Comparison of ENCODE assay signal across 8 cellular contexts in the genomic region with DNA sequence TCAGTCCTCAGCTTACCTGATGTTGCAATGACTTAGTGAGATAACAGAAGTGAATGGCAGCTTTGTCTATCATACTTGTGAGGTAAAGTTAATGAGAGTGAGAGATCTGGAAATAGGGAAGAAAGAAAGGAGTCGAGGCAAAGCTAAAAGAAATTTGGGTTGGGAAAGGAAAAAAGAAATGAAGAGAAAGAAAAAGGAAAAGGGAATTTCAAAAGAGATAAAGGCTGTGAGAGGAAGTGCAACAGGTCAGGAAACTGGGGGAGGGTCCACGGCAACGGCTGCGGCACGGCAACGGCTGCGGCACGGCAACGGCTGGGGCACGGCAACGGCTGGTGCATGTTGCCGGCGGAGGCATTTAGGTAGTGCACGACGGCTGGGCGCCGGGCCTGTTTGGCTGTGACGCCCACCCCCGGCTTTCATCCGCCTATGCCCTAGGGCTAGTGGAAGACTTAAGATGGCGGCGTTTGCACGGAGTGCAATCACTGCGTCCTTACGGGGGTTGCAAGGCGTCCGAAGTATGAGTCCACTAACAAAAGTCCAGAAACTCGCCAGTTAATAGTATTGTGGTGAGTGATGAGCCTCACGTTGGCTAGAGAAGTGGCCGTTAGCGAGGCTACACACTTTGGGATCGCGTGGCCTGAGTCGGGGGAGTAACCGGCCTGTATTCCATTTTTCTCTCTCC.
A peak's percentile ranks its signal among the peaks of the same experiment; 100 is the strongest.
DNase-seq lines count a peak whose midpoint lies in the region; ATAC-seq, FAIRE-seq and TF ChIP-seq lines count a peak whose summit lies in the region.

No MANE protein-coding gene starts in this region.

- peak overlapping the region; percentile 87 to 98 (median 96) for H3K27ac Mint-ChIP-seq in immature natural killer cell

- peaks cover 3 to 8% (median 5%) of the 10 kb centered on the region in 3 donors for H3K27me3 Mint-ChIP-seq in immature natural killer cell (ENCODE audit: low read depth in 3 of 3)

- H3K9me3 Mint-ChIP-seq in immature natural killer cell = no peaks in the 10 kb centered on the region

- peak overlapping the region; percentile 94 to 97 (median 95) for H3K4me3 Mint-ChIP-seq in immature natural killer cell

- ATAC-seq in GM18868 (IDR thresholded peaks at IDR 0.05; ENCODE audit: unreplicated experiment) (peak; percentile 99), HG03103 (IDR thresholded peaks at IDR 0.05; ENCODE audit: low read depth, unreplicated experiment) (peak; percentile 98)

- DNase-seq in ACHN (peak; percentile 79), NCI-H2171 (lab: John Stamatoyannopoulos, UW) (peak; percentile 75), WERI-Rb-1 (peak; percentile 91), bronchial epithelial cell (ENCODE audit: low read depth) (peak; percentile 65), immature natural killer cell (peak; percentile 83 to 86 (median 85)), smooth muscle cell of the brain vasculature (ENCODE audit: low read depth, low spot score) (peak; percentile 79)

- in situ Hi-C loops in ACHN (cut with HindIII; ENCODE audit: low pct_ligation_motif_present, low pct_unique_long_range_greater_than_20kb, low sequenced_read_pairs) = no loop called here

- peaks cover 3 to 7% (median 5%) of the 10 kb centered on the region in 3 donors for H3K36me3 Mint-ChIP-seq in immature natural killer cell

- H3K9me3 ChIP-seq in WERI-Rb-1 (ENCODE audit: severe bottlenecking) = no peaks in the 10 kb centered on the region

- H3K27ac ChIP-seq in WERI-Rb-1 = peak overlapping the region; percentile 93

- H3K36me3 ChIP-seq in WERI-Rb-1 = peaks cover 22% of the 10 kb centered on the region
- no peaks in the 10 kb centered on the region for H3K36me3 ChIP-seq in bronchial epithelial cell (ENCODE audit: control insufficient read depth, insufficient read depth, low read length)

- peaks cover 32 to 55% of the 10 kb centered on the region in 2 donors for H3K4me1 Mint-ChIP-seq in immature natural killer cell

- FAIRE-seq in bronchial epithelial cell (lab: Jason Lieb, UNC) = no peak

- H3K27me3 ChIP-seq in WERI-Rb-1 (ENCODE audit: insufficient read depth, low read depth, severe bottlenecking) (no peaks in the 10 kb centered on the region), bronchial epithelial cell (ENCODE audit: control insufficient read depth, insufficient read depth, low read length) (no peaks in the 10 kb centered on the region)

- TF ChIP-seq CTCF in WERI-Rb-1 (IDR thresholded peaks at IDR 0.05; ENCODE audit: low read depth, low read length) (no peak), bronchial epithelial cell (IDR thresholded peaks at IDR 0.05; ENCODE audit: insufficient read depth, low read length, severe bottlenecking) (no peak)

- H3K4me3 ChIP-seq in WERI-Rb-1 (ENCODE audit: low read depth, low read length) (peak overlapping the region; percentile 100), bronchial epithelial cell (ENCODE audit: low read depth, low read length) (peak overlapping the region; percentile 41)

Comparison
In these comparisons a context has a peak if more than half of its experiments do, and no peak if none do; other contexts are left out.
1. Peak in every context shown above with its lines: DNase-seq, ATAC-seq, H3K4me3 ChIP-seq and H3K27ac ChIP-seq.